ENCODE assay signal across 8 cellular contexts in the genomic region with DNA sequence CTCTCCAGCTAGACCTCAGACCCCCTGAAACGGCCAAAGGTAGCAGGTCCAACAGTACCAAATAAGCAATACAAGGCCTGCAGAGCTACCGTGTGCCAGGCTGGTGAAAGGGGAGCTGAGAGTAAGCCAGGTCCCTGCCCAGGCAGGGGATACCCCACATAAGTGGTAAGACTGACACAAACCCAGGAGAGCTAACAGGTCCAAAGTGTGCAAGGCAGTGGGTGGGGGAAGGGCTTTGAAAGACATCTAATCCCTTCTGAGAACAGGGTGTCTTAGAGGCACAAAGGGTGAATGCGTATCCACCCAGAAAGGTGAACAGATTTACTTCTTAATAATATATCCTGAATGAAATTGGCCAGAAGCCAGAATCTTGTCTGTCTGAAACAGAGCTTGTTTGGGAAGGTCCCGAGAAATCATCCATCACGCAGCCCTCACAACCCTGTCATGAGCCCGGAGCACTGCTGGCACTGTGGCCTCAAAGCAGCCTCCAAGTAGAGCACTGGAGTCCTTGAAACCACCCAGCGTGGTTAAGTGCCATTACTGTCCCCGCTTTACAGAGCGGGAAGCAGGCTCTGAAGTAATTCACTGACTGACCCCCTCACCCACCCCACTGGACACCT. TPM values are rescaled to one million over a fixed set of nuclear protein-coding genes. Genes with fewer than 3 reads are reported as not detected.
DNase-seq lines count a peak whose midpoint lies in the region; ATAC-seq and TF ChIP-seq lines count a peak whose summit lies in the region.

No MANE protein-coding gene starts in this region.

- H3K4me1 ChIP-seq in urinary bladder (ENCODE audit: insufficient read depth) = peaks cover 1% of the 10 kb centered on the region

- peak overlapping the region; percentile 6 for H3K27ac ChIP-seq in urinary bladder (ENCODE audit: low read depth)

- H3K9me3 Mint-ChIP-seq in T-helper 2 cell treated with Interferon-gamma antibody and Interleukin-4, amounts not matched to agents 5 μg/mL and 100 μg/mL, for 36 hours = no peaks in the 10 kb centered on the region
- no peaks in the 10 kb centered on the region for H3K9me3 Mint-ChIP-seq in mesothelial cell of epicardium

- ATAC-seq in HG02763 (IDR thresholded peaks at IDR 0.05; ENCODE audit: unreplicated experiment) = no peak

- 25% methylated on average over 9 of the region's 9 CpGs for WGBS in urinary bladder

- intact Hi-C loops in posterior vena cava (cut with DNase I) = no loop called here

- H3K27ac Mint-ChIP-seq in T-helper 2 cell treated with Interferon-gamma antibody and Interleukin-4, amounts not matched to agents 5 μg/mL and 100 μg/mL, for 36 hours = peak overlapping the region; percentile 82
- peak overlapping the region; percentile 82 for H3K27ac Mint-ChIP-seq in mesothelial cell of epicardium

- TF ChIP-seq CTCF in mesothelial cell of epicardium (IDR thresholded peaks at IDR 0.05; ENCODE audit: unreplicated experiment) = no peak

- H3K36me3 ChIP-seq in urinary bladder (ENCODE audit: insufficient read depth) = no peaks in the 10 kb centered on the region

- H3K36me3 Mint-ChIP-seq in T-helper 2 cell treated with Interferon-gamma antibody and Interleukin-4, amounts not matched to agents 5 μg/mL and 100 μg/mL, for 36 hours (ENCODE audit: low read depth) = peaks cover 10% of the 10 kb centered on the region
- no peaks in the 10 kb centered on the region for H3K36me3 Mint-ChIP-seq in mesothelial cell of epicardium

- DNase-seq in T-helper 2 cell treated with Interferon-gamma antibody and Interleukin-4, amounts not matched to agents 5 μg/mL and 100 μg/mL, for 36 hours (ENCODE audit: low spot score) = no peak
- DNase-seq in T-helper 2 cell (no peak), NCI-H69 (lab: John Stamatoyannopoulos, UW) (peak; percentile 46), dermis blood vessel endothelial cell (peak; percentile 37), mesothelial cell of epicardium (ENCODE audit: low spot score in 2 of 2, unreplicated experiment in 2 of 2) (no peak), posterior vena cava (ENCODE audit: low spot score) (no peak)

- peaks cover 43% of the 10 kb centered on the region for H3K4me1 Mint-ChIP-seq in T-helper 2 cell treated with Interferon-gamma antibody and Interleukin-4, amounts not matched to agents 5 μg/mL and 100 μg/mL, for 36 hours (ENCODE audit: low read depth)
- peaks cover 32% of the 10 kb centered on the region for H3K4me1 Mint-ChIP-seq in mesothelial cell of epicardium

- peak overlapping the region; percentile 73 for H3K4me3 ChIP-seq in urinary bladder (ENCODE audit: low read depth, low read length)

- H3K27me3 Mint-ChIP-seq in T-helper 2 cell treated with Interferon-gamma antibody and Interleukin-4, amounts not matched to agents 5 μg/mL and 100 μg/mL, for 36 hours (ENCODE audit: low read depth) = peaks cover 3% of the 10 kb centered on the region
- no peaks in the 10 kb centered on the region for H3K27me3 Mint-ChIP-seq in mesothelial cell of epicardium (ENCODE audit: low read depth)

- H3K4me3 Mint-ChIP-seq in T-helper 2 cell treated with Interferon-gamma antibody and Interleukin-4, amounts not matched to agents 5 μg/mL and 100 μg/mL, for 36 hours = peak overlapping the region; percentile 94
- peak overlapping the region; percentile 90 for H3K4me3 Mint-ChIP-seq in mesothelial cell of epicardium

RNA-seq across cellular contexts. Expression of gene TKT, which starts 1.5 kb away (rescaled TPM):
- 297 and 647 TPM in 2 replicates for total RNA-seq in dermis blood vessel endothelial cell
- total RNA-seq in mesothelial cell of epicardium = 181 to 185 TPM (median 181 TPM) in 3 replicates
- total RNA-seq in urinary bladder = 66.5 TPM
- 449 TPM for polyA plus RNA-seq in urinary bladder
- 100 to 1,000 TPM; 123 to 125 TPM for total RNA-seq in posterior vena cava

Comparison
In these comparisons a context has a peak if more than half of its experiments do, and no peak if none do; other contexts are left out.
1. DNase-seq: peak in NCI-H69 (single experiment) and dermis blood vessel endothelial cell (single experiment); none in T-helper 2 cell treated with Interferon-gamma antibody and Interleukin-4, amounts not matched to agents 5 μg/mL and 100 μg/mL, for 36 hours (single experiment), T-helper 2 cell (0 of 5), mesothelial cell of epicardium (0 of 2) and posterior vena cava (single experiment).